ENCODE assay signal across 19 cellular contexts in genomic region chr18:23146861-23147469, GRCh38. TPM values are rescaled to one million over a fixed set of nuclear protein-coding genes. Genes with fewer than 3 reads are reported as not detected.
DNase-seq lines count a peak whose midpoint lies in the region; ATAC-seq and TF ChIP-seq lines count a peak whose summit lies in the region.
"Had no signal": no experiment of that assay in that cellular context is flagged by ENCODE, and none has a peak within 500 bp of the region (broad histone marks: within the 10 kb centered on the region; RNA-seq: fewer than 3 reads in every experiment).

No MANE protein-coding gene starts in this region.

- H3K36me3 ChIP-seq in left ventricle myocardium inferior (no peaks in the 10 kb centered on the region), parathyroid adenoma (ENCODE audit: control insufficient read depth, insufficient read depth, low read length) (no peaks in the 10 kb centered on the region), tibial nerve (no peaks in the 10 kb centered on the region)
- H3K36me3 ChIP-seq: SJSA1 had no signal

- TF ChIP-seq CTCF in left ventricle myocardium inferior (IDR thresholded peaks at IDR 0.05; ENCODE audit: borderline replicate concordance) (no peak), parathyroid adenoma (IDR thresholded peaks at IDR 0.05) (no peak), tibial nerve (IDR thresholded peaks at IDR 0.05) (no peak), GM13977 (IDR thresholded peaks at IDR 0.05; ENCODE audit: extremely low read depth, insufficient read depth, missing control alignments) (no peak)

- peak; percentile 71 to 87 for TF ChIP-seq EP300 in tibial nerve (IDR thresholded peaks at IDR 0.05)

- in situ Hi-C loops in GM13977 (cut with MboI; ENCODE audit: low pct_unique_long_range_greater_than_20kb, low sequenced_read_pairs, unreplicated experiment) = no loop called here

- H3K79me2 ChIP-seq in parathyroid adenoma = peaks cover 43% of the 10 kb centered on the region

- peak overlapping the region; percentile 71 for H2AFZ ChIP-seq in parathyroid adenoma
- H2AFZ ChIP-seq: GM23248 had no signal

- H3K4me1 ChIP-seq in left ventricle myocardium inferior = peaks cover 12% of the 10 kb centered on the region
- peaks cover 54% of the 10 kb centered on the region for H3K4me1 ChIP-seq in parathyroid adenoma
- H3K4me1 ChIP-seq in tibial nerve = peaks cover 0 to 43% (median 25%) of the 10 kb centered on the region in 4 donors

- peak overlapping the region; percentile 25 for H3K4me2 ChIP-seq in parathyroid adenoma (ENCODE audit: low read length)

- H3K27me3 ChIP-seq in left ventricle myocardium inferior (ENCODE audit: low read depth) (peaks cover 55% of the 10 kb centered on the region), parathyroid adenoma (ENCODE audit: control insufficient read depth, insufficient read depth, low read length) (no peaks in the 10 kb centered on the region), tibial nerve (no peaks in the 10 kb centered on the region)
- H3K27me3 ChIP-seq: SJSA1 had no signal

- TF ChIP-seq POLR2A in tibial nerve (IDR thresholded peaks at IDR 0.05) = peak in 1 of 2 donors; percentile 13

- WGBS in tibial nerve, 2 donors = 60 to 62% methylated on average over 11 of the region's 11 CpGs

- no peak overlapping the region for H3K9ac ChIP-seq in parathyroid adenoma
- H3K9ac ChIP-seq: GM23248 had no signal

- no peak for ATAC-seq in Right ventricle myocardium superior (ENCODE audit: poor library complexity)
- ATAC-seq in HG02885 (IDR thresholded peaks at IDR 0.05; ENCODE audit: poor library complexity, unreplicated experiment) = no peak
- ATAC-seq: HCT116 had no signal

- DNase-seq in left ventricle myocardium inferior (no peak), Right ventricle myocardium superior (no peak), caudate nucleus (lab: John Stamatoyannopoulos, UW) (peak in 1 of 61 donors; percentile 20), tibial nerve (ENCODE audit: low spot score in 2 of 2) (peak in 1 of 2 donors; percentile 30), GM13977 (ENCODE audit: low spot score) (no peak), AG08395 (ENCODE audit: low spot score) (no peak)
- DNase-seq: ACHN; CD4-positive, alpha-beta memory T cell; GF-D8; GM23248; MM.1S; NCI-H1417; NCI-H2029; NCI-H510A treated with DMSO at 0.1 percent for 48 hours; RPMI8226 had no signal

- H3K27ac ChIP-seq in left ventricle myocardium inferior (replicated peaks) (peak overlapping the region; percentile 42), caudate nucleus (ENCODE audit: low read depth, low read length) (peak overlapping the region; percentile 52), parathyroid adenoma (peak overlapping the region; percentile 88), tibial nerve (peak overlapping the region in 3 of 4 donors; percentile 8 to 86 (median 67))
- H3K27ac ChIP-seq: GM23248, SJSA1 had no signal

- intact Hi-C loops in left ventricle myocardium inferior (cut with micrococcal nuclease) (no loop called here), Right ventricle myocardium superior (cut with DNase I) (no loop called here)

- peaks cover 2% of the 10 kb centered on the region for H3K9me3 ChIP-seq in left ventricle myocardium inferior (replicated peaks)
- no peaks in the 10 kb centered on the region for H3K9me3 ChIP-seq in parathyroid adenoma (ENCODE audit: control insufficient read depth, low read length)
- H3K9me3 ChIP-seq in tibial nerve = no peaks in the 10 kb centered on the region
- H3K9me3 ChIP-seq: SJSA1 had no signal

- no peak overlapping the region for H3K4me3 ChIP-seq in left ventricle myocardium inferior
- no peak overlapping the region for H3K4me3 ChIP-seq in parathyroid adenoma (ENCODE audit: low read depth, low read length)
- H3K4me3 ChIP-seq in tibial nerve = no peak overlapping the region
- H3K4me3 ChIP-seq: GM23248, SJSA1 had no signal

RNA-seq across cellular contexts. Expression of gene CABLES1, which starts 11.7 kb away (rescaled TPM):
- total RNA-seq in left ventricle myocardium inferior (2.7 TPM), Right ventricle myocardium superior (3.3 TPM), tibial nerve (10 to 100 TPM; 17.3 to 32.1 (median 21.2) TPM)
